ENCODE assay signal across 32 cellular contexts in the genomic region with DNA sequence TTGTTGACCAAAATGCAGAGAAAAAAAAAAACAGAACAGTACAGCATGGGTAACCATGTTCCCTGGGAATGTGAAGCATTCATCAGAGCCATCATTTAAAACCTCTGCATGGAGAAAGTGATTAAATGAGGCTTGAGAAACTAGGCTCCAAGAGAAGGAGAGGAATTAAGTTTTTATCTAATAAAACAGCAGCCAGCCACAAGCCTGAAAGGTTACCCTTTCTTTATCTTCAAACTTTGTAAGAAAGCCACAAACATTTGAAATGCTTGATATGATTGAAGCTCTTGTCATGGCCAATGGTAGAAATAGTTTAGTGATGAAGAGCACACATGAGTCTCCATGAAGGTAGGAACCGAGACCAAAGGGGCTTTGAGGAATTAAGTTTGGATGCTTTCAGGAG.
"Had no signal": no experiment of that assay in that cellular context is flagged by ENCODE, and none has a peak within 500 bp of the region (broad histone marks: within the 10 kb centered on the region; RNA-seq: fewer than 3 reads in every experiment).

No MANE protein-coding gene starts in this region.

- H3K27ac Mint-ChIP-seq: activated B cell treated with CpG ODN at 0.5 μM for 24 hours; activated CD8-positive, alpha-beta T cell treated with anti-CD3 and anti-CD28 coated beads for 36 hours; activated naive CD8-positive, alpha-beta T cell; activated T-helper 17 cell treated with anti-CD3 and anti-CD28 coated beads, Interleukin-2, amount 50 U/mL, for 72 hours; T-helper 17 cell; T-helper 2 cell treated with Interferon-gamma antibody and Interleukin-4, amounts not matched to agents 5 μg/mL and 100 μg/mL, for 36 hours had no signal

- H3K27me3 ChIP-seq: colonic mucosa, gastrocnemius medialis, heart left ventricle had no signal

- H3K36me3 Mint-ChIP-seq: activated naive CD8-positive, alpha-beta T cell had no signal

- H3K9me3 ChIP-seq: colonic mucosa, gastrocnemius medialis, heart left ventricle had no signal

- ATAC-seq: activated CD4-positive, CD25-positive, alpha-beta regulatory T cell treated with anti-CD3 and anti-CD28 coated beads, Interleukin-2, amount 50 U/mL, for 24 hours; activated CD8-positive, alpha-beta T cell treated with anti-CD3 and anti-CD28 coated beads for 36 hours; activated T-cell treated with anti-CD3 and anti-CD28 coated beads, Interleukin-2, amount 50 U/mL, for 4 hours; activated T-helper 17 cell treated with anti-CD3 and anti-CD28 coated beads, Interleukin-2, amount 50 U/mL, for 72 hours; esophagus mucosa; gastrocnemius medialis; heart left ventricle; T-helper 17 cell had no signal

- DNase-seq: activated B cell treated with CpG ODN at 0.5 μM for 24 hours; activated CD4-positive, alpha-beta T cell treated with anti-CD3 and anti-CD28 coated beads for 48 hours; activated CD4-positive, alpha-beta T cell treated with anti-CD3 and anti-CD28 coated beads, Interleukin-2, amount 50 U/mL, for 1 hour; activated CD4-positive, alpha-beta T cell treated with anti-CD3 and anti-CD28 coated beads, Interleukin-2, amount 50 U/mL, for 48 hours; activated CD8-positive, alpha-beta memory T cell treated with anti-CD3 and anti-CD28 coated beads for 24 hours; activated CD8-positive, alpha-beta T cell treated with anti-CD3 and anti-CD28 coated beads for 36 hours; activated effector memory CD4-positive, alpha-beta T cell treated with Interleukin-2 at 50 U/mL for 16 hours; activated gamma-delta T cell treated with Interleukin-2 at 50 U/mL for 16 hours; activated naive CD4-positive, alpha-beta T cell treated with anti-CD3 and anti-CD28 coated beads, Interleukin-2, amount 50 U/mL, for 16 hours; activated naive CD4-positive, alpha-beta T cell treated with Interleukin-2 at 50 U/mL for 16 hours; activated T-cell treated with anti-CD3 and anti-CD28 coated beads, Interleukin-2, amount 50 U/mL, for 4 hours; amygdala; aorta; caudate nucleus; cerebellar nuclear complex; colonic mucosa; effector CD8-positive, alpha-beta T cell; foreskin fibroblast; gastrocnemius medialis; glutamatergic neuron; heart left ventricle; T-helper 1 cell; T-helper 17 cell; T1000; WERI-Rb-1 had no signal

- H3K4me3 ChIP-seq: colonic mucosa, gastrocnemius medialis, heart left ventricle had no signal

- H3K9me3 Mint-ChIP-seq: activated B cell treated with CpG ODN at 0.5 μM for 24 hours had no signal

- H3K4me1 Mint-ChIP-seq: activated B cell treated with CpG ODN at 0.5 μM for 24 hours; activated T-helper 17 cell treated with anti-CD3 and anti-CD28 coated beads, Interleukin-2, amount 50 U/mL, for 72 hours; T-helper 17 cell had no signal

- H3K27ac ChIP-seq: colonic mucosa, gastrocnemius medialis, heart left ventricle, WERI-Rb-1 had no signal

- H3K4me3 Mint-ChIP-seq: activated B cell treated with CpG ODN at 0.5 μM for 24 hours; activated CD8-positive, alpha-beta T cell treated with anti-CD3 and anti-CD28 coated beads for 36 hours; activated naive CD8-positive, alpha-beta T cell; activated T-cell treated with anti-CD3 and anti-CD28 coated beads, Interleukin-2, amount 50 U/mL, for 4 hours; activated T-helper 17 cell treated with anti-CD3 and anti-CD28 coated beads, Interleukin-2, amount 50 U/mL, for 72 hours; T-helper 17 cell; T-helper 2 cell treated with Interferon-gamma antibody and Interleukin-4, amounts not matched to agents 5 μg/mL and 100 μg/mL, for 36 hours had no signal

- H3K27me3 Mint-ChIP-seq: activated B cell treated with CpG ODN at 0.5 μM for 24 hours; activated CD8-positive, alpha-beta T cell treated with anti-CD3 and anti-CD28 coated beads for 36 hours; activated naive CD8-positive, alpha-beta T cell; activated T-helper 17 cell treated with anti-CD3 and anti-CD28 coated beads, Interleukin-2, amount 50 U/mL, for 72 hours; T-helper 17 cell had no signal

- H3K4me1 ChIP-seq: colonic mucosa, gastrocnemius medialis, heart left ventricle had no signal

- FAIRE-seq: endometrium, endothelial cell of umbilical vein had no signal

- H3K36me3 ChIP-seq: colonic mucosa, gastrocnemius medialis, heart left ventricle, WERI-Rb-1 had no signal
